ENCODE assay signal across 8 cellular contexts in the genomic region with DNA sequence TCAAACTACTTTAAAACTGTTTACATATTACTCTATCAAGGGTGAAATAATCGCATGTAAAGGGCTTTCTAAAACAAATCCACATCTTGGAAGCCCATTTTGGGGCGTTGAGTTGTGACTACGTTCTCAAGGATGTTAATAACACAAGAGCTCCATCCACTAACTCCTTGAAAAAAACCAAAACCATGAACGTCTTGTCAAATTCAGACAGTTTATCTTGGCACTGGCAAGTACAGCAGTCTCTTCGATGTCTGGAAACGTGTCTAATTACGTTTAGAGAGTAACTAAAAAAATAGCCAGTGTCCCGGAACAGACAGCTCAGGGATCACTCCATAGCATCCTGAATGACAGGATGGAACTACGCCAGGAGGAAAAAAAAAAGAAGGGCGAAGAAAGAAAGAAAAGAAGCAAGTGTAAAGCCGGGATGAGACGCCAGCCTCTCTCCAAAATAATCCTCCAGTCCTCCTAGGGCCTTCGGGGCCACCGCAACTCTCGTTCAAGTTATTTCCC. TPM values are rescaled to one million over a fixed set of nuclear protein-coding genes. Genes with fewer than 3 reads are reported as not detected.
DNase-seq lines count a peak whose midpoint lies in the region; ATAC-seq and TF ChIP-seq lines count a peak whose summit lies in the region.

No MANE protein-coding gene starts in this region.

- H3K4me3 ChIP-seq in GM12865 (ENCODE audit: low read depth, low read length) (peak overlapping the region; percentile 56), RWPE2 (ENCODE audit: severe bottlenecking) (peak overlapping the region; percentile 77), trophoblast cell (ENCODE audit: low read depth, low read length) (peak overlapping the region; percentile 94)

- no peak for TF ChIP-seq CTCF in GM12865 (IDR thresholded peaks at IDR 0.05; ENCODE audit: insufficient read depth, low read depth, low read length, missing control alignments)
- TF ChIP-seq CTCF in RWPE2 (IDR thresholded peaks at IDR 0.05; ENCODE audit: poor library complexity, severe bottlenecking) = no peak

- peak overlapping the region; percentile 96 for H2AFZ ChIP-seq in trophoblast cell (ENCODE audit: insufficient read depth, low read length, poor library complexity)

- no peak for DNase-seq in GM12865 (ENCODE audit: low read depth)
- no peak for DNase-seq in RWPE2 (ENCODE audit: low spot score)
- DNase-seq in fibroblast of gingiva (ENCODE audit: low read depth) = peak; percentile 30
- DNase-seq in trophoblast cell = no peak
- no peak for DNase-seq in epidermal melanocyte (ENCODE audit: insufficient read length, low spot score)
- DNase-seq in HPDE6-E6E7 (ENCODE audit: extremely low spot score) = no peak

- H3K27ac ChIP-seq in RWPE2 (ENCODE audit: poor library complexity, severe bottlenecking) = peak overlapping the region; percentile 81
- no peak overlapping the region for H3K27ac ChIP-seq in trophoblast cell (ENCODE audit: low read depth, low read length)

- H2BK120ac ChIP-seq in trophoblast cell (ENCODE audit: insufficient read depth, low read length, poor library complexity) = no peak overlapping the region

- no peak overlapping the region for H2BK5ac ChIP-seq in trophoblast cell (ENCODE audit: low read depth, low read length, poor library complexity)

- no peak for ATAC-seq in RWPE2 (ENCODE audit: low read depth)
- ATAC-seq in GM18520 (IDR thresholded peaks at IDR 0.05; ENCODE audit: unreplicated experiment) = no peak
- no peak for ATAC-seq in HG03378 (IDR thresholded peaks at IDR 0.05; ENCODE audit: unreplicated experiment)

- H4K91ac ChIP-seq in trophoblast cell (ENCODE audit: low read depth, low read length) = no peak overlapping the region

- H3K4me1 ChIP-seq in RWPE2 (ENCODE audit: insufficient read depth, poor library complexity, severe bottlenecking) = peaks cover 12% of the 10 kb centered on the region
- H3K4me1 ChIP-seq in trophoblast cell (ENCODE audit: control insufficient read depth in 1 of 2, insufficient read depth in 2 of 2, low read length in 2 of 2) = peaks cover 0 to 10% of the 10 kb centered on the region in 2 experiments

- peaks cover 4% of the 10 kb centered on the region for H3K79me2 ChIP-seq in trophoblast cell (ENCODE audit: control insufficient read depth, insufficient read depth, low read length, poor library complexity)

- H4K8ac ChIP-seq in trophoblast cell (ENCODE audit: low read depth, low read length) = peak overlapping the region; percentile 72

- no peak overlapping the region for H2BK12ac ChIP-seq in trophoblast cell (ENCODE audit: low read length)

- H3K36me3 ChIP-seq in RWPE2 (ENCODE audit: low read depth) = 0 out of 2 replicates have a peak, but pooled peaks cover 4% of the 10 kb centered on the region
- H3K36me3 ChIP-seq in trophoblast cell (ENCODE audit: control insufficient read depth in 1 of 2, insufficient read depth in 2 of 2, low read length in 2 of 2) = peaks cover 0 to 1% of the 10 kb centered on the region in 2 experiments

- no peak overlapping the region for H3K14ac ChIP-seq in trophoblast cell (ENCODE audit: low read length)

- H3K27me3 ChIP-seq in RWPE2 (ENCODE audit: insufficient read depth, poor library complexity, severe bottlenecking) (no peaks in the 10 kb centered on the region), trophoblast cell (ENCODE audit: insufficient read depth, low read length) (no peaks in the 10 kb centered on the region)

- peaks cover 6% of the 10 kb centered on the region for H3K79me1 ChIP-seq in trophoblast cell (ENCODE audit: low read length)

- H3K23ac ChIP-seq in trophoblast cell (ENCODE audit: low read length) = no peak overlapping the region

- H3K4ac ChIP-seq in trophoblast cell (ENCODE audit: low read depth, low read length) = no peak overlapping the region

- H3K9me3 ChIP-seq in RWPE2 (ENCODE audit: severe bottlenecking) (no peaks in the 10 kb centered on the region), trophoblast cell (ENCODE audit: insufficient read depth, low read depth, low read length) (no peaks in the 10 kb centered on the region)

- peak overlapping the region; percentile 88 for H3K4me2 ChIP-seq in trophoblast cell (ENCODE audit: low read length)

- no peak overlapping the region for H2AK5ac ChIP-seq in trophoblast cell (ENCODE audit: low read length)

- no peak overlapping the region for H3K9ac ChIP-seq in trophoblast cell (ENCODE audit: low read length)

- no peak overlapping the region for H3K18ac ChIP-seq in trophoblast cell (ENCODE audit: low read length)

- no CpG with 5 or more reads among the region's 15 CpGs for WGBS in trophoblast cell (ENCODE audit: extremely low coverage, insufficient coverage, insufficient read length)

- H4K12ac ChIP-seq in trophoblast cell (ENCODE audit: low read depth, low read length) = no peak overlapping the region

RNA-seq across cellular contexts. Expression of gene MYO1D, which starts 1.0 kb away (rescaled TPM):
- 18.0 and 18.1 TPM in 2 replicates for polyA plus RNA-seq in trophoblast cell (2013)

RNA-seq across cellular contexts. Expression of gene TMEM98, which starts 52.0 kb away (rescaled TPM):
- polyA plus RNA-seq in trophoblast cell (2013) = 23.4 and 24.2 TPM in 2 replicates
